8 cellular contexts compared by ENCODE assay signal in the genomic region with DNA sequence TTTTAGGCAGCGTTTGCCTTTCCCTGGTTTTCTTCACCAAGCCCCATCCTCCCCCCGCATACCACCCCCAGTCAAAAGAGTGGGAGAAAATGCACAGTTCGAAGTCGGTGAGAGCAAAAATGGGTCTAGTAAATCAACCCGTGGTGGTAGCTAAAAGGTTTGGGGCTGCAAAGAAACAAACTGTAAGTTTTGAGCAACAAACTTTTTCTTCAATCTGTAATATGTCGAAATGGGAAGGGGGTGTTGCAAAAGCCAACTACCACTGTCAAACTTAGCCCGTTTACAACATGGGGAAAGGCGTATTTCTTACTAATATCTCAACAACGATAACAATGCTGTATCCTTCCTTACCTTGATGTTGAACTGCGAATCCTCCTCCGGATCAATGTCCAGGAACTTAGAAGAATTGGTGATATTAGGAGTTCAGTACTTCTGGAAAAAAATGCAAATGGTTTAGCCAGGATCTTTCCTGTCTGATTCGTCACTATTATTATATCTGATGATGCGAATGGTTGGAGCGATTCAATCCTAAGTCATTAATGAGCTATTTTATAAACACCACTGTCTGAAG. TPM values are rescaled to one million over a fixed set of nuclear protein-coding genes. Genes with fewer than 3 reads are reported as not detected.
DNase-seq lines count a peak whose midpoint lies in the region; TF ChIP-seq lines count a peak whose summit lies in the region.

No MANE protein-coding gene starts in this region.

- TF ChIP-seq CTCF in cardiac fibroblast (IDR thresholded peaks at IDR 0.05; ENCODE audit: low read depth, low read length), result no peak

- peak; percentile 37 to 51 for DNase-seq in NCI-H526 (lab: John Stamatoyannopoulos, UW)
- DNase-seq in cardiac fibroblast (ENCODE audit: low read depth in 2 of 2), result peak; percentile 22 to 63
- peak; percentile 37 for DNase-seq in myocyte (ENCODE audit: low read depth)
- DNase-seq in SHP77 (lab: John Stamatoyannopoulos, UW), result no peak
- no peak for DNase-seq in COLO668 (lab: John Stamatoyannopoulos, UW; ENCODE audit: unreplicated experiment)
- no peak for DNase-seq in mucosa of gallbladder (ENCODE audit: low spot score)
- no peak for DNase-seq in G401 (ENCODE audit: low spot score)

- in situ Hi-C loops in G401 (cut with HindIII; ENCODE audit: low sequenced_read_pairs), result no loop called here

- H3K4me3 ChIP-seq in GM08714 (ENCODE audit: low read length) (peak overlapping the region; percentile 83), cardiac fibroblast (replicated peaks in 1 of 2; ENCODE audit: low read depth in 2 of 2, low read length in 2 of 2) (peak overlapping the region; percentile 81 to 83)

RNA-seq across cellular contexts. Expression of a gene that starts 2.4 kb away (rescaled TPM):
- 8.1 and 9.9 TPM in 2 replicates for total RNA-seq in myocyte
- 3.9 TPM for polyA plus RNA-seq in myocyte (2012)
- 6.4 TPM for total RNA-seq in mucosa of gallbladder
- total RNA-seq in G401 (2014; rRNA removed; shearing (Covaris generic)), result not detected in 2 replicates

Comparison
In these comparisons a context has a peak if more than half of its experiments do, and no peak if none do; other contexts are left out.
1. DNase-seq: peak in NCI-H526 (2 of 2), cardiac fibroblast (2 of 2) and myocyte (single experiment); none in SHP77 (0 of 2), COLO668 (single experiment), mucosa of gallbladder (single experiment) and G401 (single experiment).